In the genomic region with DNA sequence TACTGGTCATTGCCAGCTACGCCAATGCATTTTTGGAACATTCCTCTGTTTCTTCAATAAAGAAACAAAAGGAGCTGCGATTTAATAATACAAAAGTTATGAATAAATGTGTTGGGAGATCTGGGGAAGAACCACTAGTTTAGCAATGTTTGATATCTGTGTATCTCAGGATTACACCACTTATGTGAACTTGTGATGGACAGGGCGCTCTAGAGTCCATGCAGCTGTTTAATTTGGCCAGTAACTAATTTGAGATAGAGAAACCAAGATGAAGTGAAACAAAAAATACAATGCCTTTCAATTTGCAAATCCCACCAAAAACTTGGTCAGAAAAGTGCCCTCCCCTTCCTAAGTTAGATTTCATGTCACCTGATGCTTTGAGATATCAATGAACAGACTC, we compare ENCODE assay signal across 32 cellular contexts. TPM values are rescaled to one million over a fixed set of nuclear protein-coding genes. Genes with fewer than 3 reads are reported as not detected.
"Had no signal": no experiment of that assay in that cellular context is flagged by ENCODE, and none has a peak within 500 bp of the region (broad histone marks: within the 10 kb centered on the region; RNA-seq: fewer than 3 reads in every experiment).

No MANE protein-coding gene starts in this region.

- FAIRE-seq: urothelium cell line had no signal

- DNase-seq: stimulated activated CD4-positive, alpha-beta T cell treated with anti-CD3 and anti-CD28 coated beads, Interleukin-2, amount 100 ng/mL, for 48 hours; stimulated activated CD4-positive, alpha-beta T cell treated with anti-CD3 and anti-CD28 coated beads, Interleukin-4, amount 100 ng/mL, for 1 hour; stimulated activated CD4-positive, alpha-beta T cell treated with anti-CD3 and anti-CD28 coated beads, Interleukin-4, amount 100 ng/mL, for 24 hours; stimulated activated CD4-positive, alpha-beta T cell treated with anti-CD3 and anti-CD28 coated beads, Interleukin-4, amount 100 ng/mL, for 4 hours; stimulated activated CD8-positive, alpha-beta memory T cell treated with anti-CD3 and anti-CD28 coated beads, Interleukin-4, amount 100 ng/mL, for 48 hours; stimulated activated naive B cell treated with anti-CD40 and anti-IgM and Interleukin-4, amounts not matched to agents 10 μg/mL and 1 μg/mL and 100 μg/mL, for 72 hours; stimulated activated naive CD4-positive, alpha-beta T cell; stimulated activated naive CD4-positive, alpha-beta T cell treated with Interleukin-2 at 50 U/mL for 16 hours; stimulated activated naive CD8-positive, alpha-beta T cell treated with anti-CD3 and anti-CD28 coated beads, Interleukin-15, amount 100 ng/mL, for 72 hours; stimulated activated naive CD8-positive, alpha-beta T cell treated with anti-CD3 and anti-CD28 coated beads, Interleukin-15, Interleukin-2, amounts not matched to agents 100 U/mL and 50 U/mL, for 24 hours; stomach; substantia nigra; testis; thyroid gland; tibial artery; transverse colon; trophoblast cell; upper lobe of left lung; upper lobe of right lung; uterus had no signal

- H3K36me3 Mint-ChIP-seq: stimulated activated effector memory CD8-positive, alpha-beta T cell treated with anti-CD3 and anti-CD28 coated beads, Interleukin-12 subunit alpha, Interleukin-12 subunit beta, amount 100 ng/mL, for 72 hours; stimulated activated memory B cell treated with anti-CD40 and anti-IgM and Interleukin-4, amounts not matched to agents 10 μg/mL and 1 μg/mL and 100 μg/mL, for 72 hours; type B pancreatic cell had no signal

- H3K27ac ChIP-seq: stomach, suprapubic skin, testis, thoracic aorta, thyroid gland, tibial artery, tibial nerve, transverse colon, upper lobe of left lung, upper lobe of right lung, uterus, vagina had no signal

- H3K4me1 Mint-ChIP-seq: stimulated activated effector memory CD8-positive, alpha-beta T cell treated with anti-CD3 and anti-CD28 coated beads, Interleukin-12 subunit alpha, Interleukin-12 subunit beta, amount 100 ng/mL, for 72 hours; stimulated activated memory B cell treated with anti-CD40 and anti-IgM and Interleukin-4, amounts not matched to agents 10 μg/mL and 1 μg/mL and 100 μg/mL, for 72 hours; stimulated activated naive B cell treated with anti-CD40 and anti-IgM and Interleukin-4, amounts not matched to agents 10 μg/mL and 1 μg/mL and 100 μg/mL, for 72 hours; stimulated activated naive CD8-positive, alpha-beta T cell treated with anti-CD3 and anti-CD28 coated beads, Interleukin-15, amount 100 ng/mL, for 72 hours had no signal

- H3K27ac Mint-ChIP-seq: stimulated activated effector memory CD8-positive, alpha-beta T cell treated with anti-CD3 and anti-CD28 coated beads, Interleukin-12 subunit alpha, Interleukin-12 subunit beta, amount 100 ng/mL, for 72 hours; stimulated activated memory B cell treated with anti-CD40 and anti-IgM and Interleukin-4, amounts not matched to agents 10 μg/mL and 1 μg/mL and 100 μg/mL, for 72 hours; stimulated activated naive B cell treated with anti-CD40 and anti-IgM and Interleukin-4, amounts not matched to agents 10 μg/mL and 1 μg/mL and 100 μg/mL, for 72 hours; stimulated activated naive CD8-positive, alpha-beta T cell treated with anti-CD3 and anti-CD28 coated beads, Interleukin-15, amount 100 ng/mL, for 72 hours; stimulated activated naive CD8-positive, alpha-beta T cell treated with anti-CD3 and anti-CD28 coated beads, Interleukin-15, Interleukin-2, amounts not matched to agents 100 ng/mL and 50 ng/mL, for 24 hours; type B pancreatic cell had no signal

- H3K9me3 ChIP-seq: stomach, suprapubic skin, testis, thoracic aorta, thyroid gland, tibial artery, tibial nerve, transverse colon, upper lobe of left lung, upper lobe of right lung, uterus, vagina had no signal

- H3K27me3 ChIP-seq: testis, thyroid gland, tibial nerve, transverse colon, upper lobe of left lung, uterus, vagina had no signal

- ATAC-seq: stimulated activated effector memory CD8-positive, alpha-beta T cell treated with anti-CD3 and anti-CD28 coated beads, Interleukin-12 subunit alpha, Interleukin-12 subunit beta, amount 100 ng/mL, for 72 hours; stimulated activated memory B cell treated with anti-CD40 and anti-IgM and Interleukin-4, amounts not matched to agents 10 μg/mL and 1 μg/mL and 100 μg/mL, for 72 hours; stimulated activated naive B cell treated with anti-CD40 and anti-IgM and Interleukin-4, amounts not matched to agents 10 μg/mL and 1 μg/mL and 100 μg/mL, for 72 hours; stimulated activated naive CD8-positive, alpha-beta T cell treated with anti-CD3 and anti-CD28 coated beads, Interleukin-15, amount 100 ng/mL, for 72 hours; stimulated activated naive CD8-positive, alpha-beta T cell treated with anti-CD3 and anti-CD28 coated beads, Interleukin-15, Interleukin-2, amounts not matched to agents 100 U/mL and 50 U/mL, for 24 hours; upper lobe of right lung had no signal

- H3K4me3 Mint-ChIP-seq: stimulated activated effector memory CD8-positive, alpha-beta T cell treated with anti-CD3 and anti-CD28 coated beads, Interleukin-12 subunit alpha, Interleukin-12 subunit beta, amount 100 ng/mL, for 72 hours; stimulated activated memory B cell treated with anti-CD40 and anti-IgM and Interleukin-4, amounts not matched to agents 10 μg/mL and 1 μg/mL and 100 μg/mL, for 72 hours; stimulated activated naive B cell treated with anti-CD40 and anti-IgM and Interleukin-4, amounts not matched to agents 10 μg/mL and 1 μg/mL and 100 μg/mL, for 72 hours; stimulated activated naive CD8-positive, alpha-beta T cell treated with anti-CD3 and anti-CD28 coated beads, Interleukin-15, amount 100 ng/mL, for 72 hours; stimulated activated naive CD8-positive, alpha-beta T cell treated with anti-CD3 and anti-CD28 coated beads, Interleukin-15, Interleukin-2, amounts not matched to agents 100 ng/mL and 50 ng/mL, for 24 hours; type B pancreatic cell had no signal

- H3K9me3 Mint-ChIP-seq: stimulated activated effector memory CD8-positive, alpha-beta T cell treated with anti-CD3 and anti-CD28 coated beads, Interleukin-12 subunit alpha, Interleukin-12 subunit beta, amount 100 ng/mL, for 72 hours; stimulated activated memory B cell treated with anti-CD40 and anti-IgM and Interleukin-4, amounts not matched to agents 10 μg/mL and 1 μg/mL and 100 μg/mL, for 72 hours; stimulated activated naive CD8-positive, alpha-beta T cell treated with anti-CD3 and anti-CD28 coated beads, Interleukin-15, Interleukin-2, amounts not matched to agents 100 ng/mL and 50 ng/mL, for 24 hours; type B pancreatic cell had no signal

- H3K4me1 ChIP-seq: stomach, suprapubic skin, thyroid gland, tibial artery, tibial nerve, transverse colon, upper lobe of left lung, upper lobe of right lung, uterus, vagina had no signal

- H3K36me3 ChIP-seq: stomach, suprapubic skin, thoracic aorta, thyroid gland, tibial artery, tibial nerve, transverse colon, upper lobe of left lung, upper lobe of right lung, uterus, vagina had no signal

- H3K4me3 ChIP-seq: stomach, suprapubic skin, testis, thoracic aorta, thyroid gland, tibial artery, transverse colon, upper lobe of left lung, upper lobe of right lung, uterus, vagina had no signal

RNA-seq across cellular contexts. Expression of gene DCDC2C, which starts 6.8 kb away (rescaled TPM):
- total RNA-seq: stomach, subcutaneous adipose tissue, transverse colon, upper lobe of left lung, upper lobe of right lung, ureter, uterus, vagina had no signal
- polyA plus RNA-seq: stomach had no signal

RNA-seq across cellular contexts. Expression of gene ALLC, which starts 38.5 kb away (rescaled TPM):
- total RNA-seq: stomach, subcutaneous adipose tissue, suprapubic skin, temporal lobe, thyroid gland, transverse colon, upper lobe of left lung, upper lobe of right lung, ureter, uterus, vagina had no signal
- polyA plus RNA-seq: stomach had no signal
